Comparison of ENCODE assay signal across 8 cellular contexts in the genomic region with DNA sequence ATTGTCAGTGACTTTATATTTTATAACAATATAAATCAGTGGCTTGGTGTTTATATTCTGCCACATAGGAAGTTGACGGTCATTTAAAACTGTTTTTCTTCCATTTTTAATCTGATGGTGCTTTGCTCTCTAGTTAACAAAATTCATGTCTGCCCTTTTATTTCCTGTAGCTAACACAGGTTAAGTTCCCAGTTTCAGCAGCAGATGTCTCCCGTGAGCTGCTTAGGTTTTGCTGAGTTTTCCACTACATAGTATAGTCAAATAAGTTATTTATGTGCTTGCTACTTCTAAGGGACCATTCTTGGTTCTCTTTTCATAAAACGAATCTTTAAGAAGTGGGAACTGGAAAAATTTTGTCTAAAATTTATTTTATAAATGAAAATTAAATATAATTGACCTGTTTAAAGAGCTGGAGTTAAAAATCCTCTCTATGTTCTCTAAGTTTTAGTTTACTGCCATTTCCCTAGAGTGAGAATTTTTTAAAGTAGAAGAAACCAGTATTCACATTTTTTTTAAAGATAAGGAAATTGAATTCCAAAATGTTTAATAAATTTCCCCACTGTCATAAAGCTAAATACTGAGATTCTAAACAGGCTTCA. TPM values are rescaled to one million over a fixed set of nuclear protein-coding genes. Genes with fewer than 3 reads are reported as not detected.
DNase-seq lines count a peak whose midpoint lies in the region; ATAC-seq, FAIRE-seq and TF ChIP-seq lines count a peak whose summit lies in the region.

No MANE protein-coding gene starts in this region.

- no peaks in the 10 kb centered on the region for H3K4me1 ChIP-seq in H1 (replicated peaks in 1 of 4; ENCODE audit: control insufficient read depth in 3 of 4, insufficient read depth in 4 of 4, low read length in 3 of 4)

- DNase-seq in NCI-H2081 (lab: John Stamatoyannopoulos, UW) (peak; percentile 30 to 66), NCI-H2081 treated with DMSO at 0.1 percent for 48 hours (lab: John Stamatoyannopoulos, UW) (no peak), NCI-H2227 treated with DMSO at 0.1 percent for 48 hours (lab: John Stamatoyannopoulos, UW) (peak; percentile 55), H1 (ENCODE audit: low read depth in 1 of 2, low spot score in 2 of 2) (peak in 1 of 2 experiments; percentile 64), middle frontal gyrus (ENCODE audit: extremely low spot score, low spot score) (peak; percentile 58)
- peak; percentile 53 to 60 for DNase-seq in activated CD4-positive, alpha-beta T cell treated with anti-CD3 and anti-CD28 coated beads, Interleukin-2, amount 50 U/mL, for 4 hours

- no peak overlapping the region for H2BK120ac ChIP-seq in H1 (replicated peaks; ENCODE audit: low read depth, low read length)

- H2BK15ac ChIP-seq in H1 (ENCODE audit: low read length) = no peak overlapping the region

- no peaks in the 10 kb centered on the region for H3K23me2 ChIP-seq in H1 (ENCODE audit: low read depth, low read length)

- no peak overlapping the region for H3K4me3 ChIP-seq in H1 (ENCODE audit: extremely low read depth in 1 of 4, insufficient read depth in 2 of 4, low read depth in 3 of 4, low read length in 4 of 4)

- H4K8ac ChIP-seq in H1 (ENCODE audit: extremely low read depth, insufficient read depth, low read length) = no peak overlapping the region

- POLR2A ChIA-PET in H1 (lab: Charles Lee; ENCODE audit: partially characterized antibody) = interaction anchor here (0.8 to 2.0 kb wide), 4 partner anchors 8 to 360 kb away, joined by 3 to 8 read pairs (median 5); a partner anchor contains a TSS

- H3K79me1 ChIP-seq in H1 (ENCODE audit: low read depth, low read length) = no peaks in the 10 kb centered on the region; the same call in 1 of the 2 replicates

- H2BK12ac ChIP-seq in H1 (ENCODE audit: low read depth, low read length) = no peak overlapping the region

- H2AFZ ChIP-seq in H1 (ENCODE audit: low read length) = no peak overlapping the region

- no peak overlapping the region for H3K18ac ChIP-seq in H1 (ENCODE audit: extremely low read depth, low read length)

- no peak overlapping the region for H4K91ac ChIP-seq in H1 (replicated peaks; ENCODE audit: insufficient read length, low read length)

- H3K27me3 Mint-ChIP-seq in stimulated activated memory B cell treated with anti-CD40 and anti-IgM and Interleukin-4, amounts not matched to agents 10 μg/mL and 1 μg/mL and 100 μg/mL, for 72 hours = no peaks in the 10 kb centered on the region

- no peak overlapping the region for H2BK5ac ChIP-seq in H1 (ENCODE audit: low read depth, low read length)

- TF ChIP-seq RAD21 in H1 (IDR thresholded peaks at IDR 0.05 in 1 of 2, conservative IDR thresholded peaks at IDR 0.05 in 1 of 2; ENCODE audit: low read depth in 2 of 2, low read length in 2 of 2) = peak; percentile 80 to 83

- no peaks in the 10 kb centered on the region for H4K20me1 ChIP-seq in H1 (replicated peaks in 1 of 2; ENCODE audit: control insufficient read depth in 1 of 2, insufficient read depth in 2 of 2, low read length in 2 of 2)

- no peak for TF ChIP-seq EP300 in H1 (IDR thresholded peaks at IDR 0.05; ENCODE audit: borderline replicate concordance in 1 of 2, low read depth in 2 of 2, low read length in 2 of 2)

- ATAC-seq in HG02678 (IDR thresholded peaks at IDR 0.05; ENCODE audit: unreplicated experiment) = peak; percentile 64
- peak; percentile 76 for ATAC-seq in stimulated activated memory B cell treated with anti-CD40 and anti-IgM and Interleukin-4, amounts not matched to agents 10 μg/mL and 1 μg/mL and 100 μg/mL, for 72 hours

- peak; percentile 72 for FAIRE-seq in H1 (lab: Jason Lieb, UNC)

- no peak overlapping the region for H3K9ac ChIP-seq in H1 (replicated peaks in 1 of 4; ENCODE audit: extremely low read depth in 1 of 4, low read depth in 3 of 4, low read length in 3 of 4)

- H3K27ac Mint-ChIP-seq in stimulated activated memory B cell treated with anti-CD40 and anti-IgM and Interleukin-4, amounts not matched to agents 10 μg/mL and 1 μg/mL and 100 μg/mL, for 72 hours = no peak overlapping the region

- H3K27ac ChIP-seq in H1 (ENCODE audit: low read depth, low read length) = no peak overlapping the region

- H3K36me3 ChIP-seq in H1 (ENCODE audit: control insufficient read depth in 2 of 4, insufficient read depth in 4 of 4, low read length in 3 of 4) = peaks cover 2 to 32% (median 16%) of the 10 kb centered on the region in 4 experiments; a peak in 7 of 8 replicates

- H3K36me3 Mint-ChIP-seq in stimulated activated memory B cell treated with anti-CD40 and anti-IgM and Interleukin-4, amounts not matched to agents 10 μg/mL and 1 μg/mL and 100 μg/mL, for 72 hours = peaks cover 46% of the 10 kb centered on the region

- H3K4me1 Mint-ChIP-seq in stimulated activated memory B cell treated with anti-CD40 and anti-IgM and Interleukin-4, amounts not matched to agents 10 μg/mL and 1 μg/mL and 100 μg/mL, for 72 hours = no peaks in the 10 kb centered on the region

- H3K79me2 ChIP-seq in H1 (ENCODE audit: control insufficient read depth in 1 of 2, insufficient read depth in 2 of 2, low read length in 2 of 2) = peaks cover 0 to 3% of the 10 kb centered on the region in 2 experiments; a peak in 1 of 4 replicates

- H3K27me3 ChIP-seq in H1 (replicated peaks in 1 of 4; ENCODE audit: control insufficient read depth in 3 of 4, extremely low read depth in 1 of 4, insufficient read depth in 3 of 4, low read length in 3 of 4) = no peaks in the 10 kb centered on the region

- WGBS in H1 (ENCODE audit: extremely low coverage in 1 of 2, insufficient coverage in 1 of 2, insufficient read length in 1 of 2, insufficient replicate concordance in 2 of 2, low coverage in 1 of 2, low lambda C conversion rate in 2 of 2, missing lambda C conversion rate in 1 of 2), 2 experiments = 51% methylated on average over 3 of the region's 3 CpGs; no CpG with 5 or more reads in 1 of the 2 experiments

- peak in 2 of 3 experiments; percentile 67 to 70; a peak in 3 of 4 replicates for TF ChIP-seq CTCF in H1 (IDR thresholded peaks at IDR 0.05; ENCODE audit: control extremely low read depth in 1 of 3, insufficient read depth in 1 of 3, low read depth in 1 of 3, low read length in 3 of 3)

- peaks cover 5% of the 10 kb centered on the region for H3K9me3 Mint-ChIP-seq in stimulated activated memory B cell treated with anti-CD40 and anti-IgM and Interleukin-4, amounts not matched to agents 10 μg/mL and 1 μg/mL and 100 μg/mL, for 72 hours

- H3K23ac ChIP-seq in H1 (ENCODE audit: insufficient read length) = no peak overlapping the region

- no peak overlapping the region for H3K4me3 Mint-ChIP-seq in stimulated activated memory B cell treated with anti-CD40 and anti-IgM and Interleukin-4, amounts not matched to agents 10 μg/mL and 1 μg/mL and 100 μg/mL, for 72 hours

- H3K4me2 ChIP-seq in H1 (ENCODE audit: insufficient read depth in 1 of 2, low read depth in 2 of 2, low read length in 2 of 2) = no peak overlapping the region

- no peak overlapping the region for H2AK5ac ChIP-seq in H1 (ENCODE audit: low read depth, low read length)

- no peak overlapping the region for H3K14ac ChIP-seq in H1 (ENCODE audit: insufficient read length)

- no peak overlapping the region for H4K5ac ChIP-seq in H1 (ENCODE audit: insufficient read length, low read depth, low read length)

- no peak overlapping the region for H3K56ac ChIP-seq in H1 (replicated peaks; ENCODE audit: insufficient read length, low read depth, low read length)

- no peak overlapping the region for H2BK20ac ChIP-seq in H1 (ENCODE audit: low read length)

- H3K4ac ChIP-seq in H1 (replicated peaks; ENCODE audit: insufficient read length, low read depth, low read length) = no peak overlapping the region

- TF ChIP-seq POLR2A in H1 (IDR thresholded peaks at IDR 0.05; ENCODE audit: control extremely low read depth in 1 of 2, low read depth in 2 of 2, low read length in 2 of 2) = no peak

- CTCF ChIA-PET in H1 (lab: Charles Lee; ENCODE audit: partially characterized antibody) = interaction anchor here (0.7 to 2.9 kb wide), 31 partner anchors 9 to 354 kb away, joined by 3 to 17 read pairs (median 3); a partner anchor contains a TSS

- peaks cover 16 to 18% of the 10 kb centered on the region in 2 experiments for H3K9me3 ChIP-seq in H1 (ENCODE audit: insufficient read depth in 2 of 2, low read depth in 1 of 2, low read length in 1 of 2)

TF ChIP-seq in H1, 55 proteins besides CTCF, POLR2A, EP300 and RAD21 (continues in another document):
- TF ChIP-seq EZH2 (IDR thresholded peaks at IDR 0.05; ENCODE audit: low read depth, low read length, severe bottlenecking) (no peak), HDAC2 (IDR thresholded peaks at IDR 0.05; ENCODE audit: borderline replicate concordance in 1 of 2, low read depth in 2 of 2, low read length in 2 of 2) (no peak), NRF1 (IDR thresholded peaks at IDR 0.05; ENCODE audit: low read depth, low read length) (no peak), JUND (IDR thresholded peaks at IDR 0.05; ENCODE audit: low read length) (no peak), BACH1 (IDR thresholded peaks at IDR 0.05; ENCODE audit: low read length) (no peak), CEBPB (IDR thresholded peaks at IDR 0.05; ENCODE audit: low read depth, low read length) (no peak), NANOG (IDR thresholded peaks at IDR 0.05; ENCODE audit: insufficient read depth, low read depth, low read length, poor library complexity, severe bottlenecking) (no peak), SIX5 (IDR thresholded peaks at IDR 0.05; ENCODE audit: low read depth, low read length) (no peak), CBX8 (IDR thresholded peaks at IDR 0.05; ENCODE audit: borderline replicate concordance, low read depth, low read length) (no peak)

RNA-seq across cellular contexts. Expression of a gene that starts 20.6 kb away (rescaled TPM):
- total RNA-seq in H1 (2021; fragmentation: NEBNext Ultra II Directional; extraction: Animal tissue kit (Norgen Biotek cat#: 25700)) = not detected in 2 replicates
- not detected in 2 replicates for polyA plus RNA-seq in H1 (2011; rRNA removed)
- not detected for polyA plus RNA-seq in H1 (2011; cell fraction: cytosol; rRNA removed)
- not detected for polyA plus RNA-seq in H1 (2011; cell fraction: nucleus; rRNA removed)
- not detected in 4 replicates for polyA plus RNA-seq in H1 (2012, experiment 1 of 2)
- polyA plus RNA-seq in H1 (2012, experiment 2 of 2) = not detected
- not detected for polyA plus RNA-seq in H1 (2013, experiment 1 of 2)
- not detected for polyA plus RNA-seq in H1 (2013, experiment 2 of 2)
- not detected in 2 replicates for polyA minus RNA-seq in H1 (2011; rRNA and poly(A)+ RNA removed)
- polyA minus RNA-seq in H1 (2011; cell fraction: cytosol; rRNA and poly(A)+ RNA removed) = not detected
- polyA minus RNA-seq in H1 (2011; cell fraction: nucleus; rRNA and poly(A)+ RNA removed) = not detected

RNA-seq across cellular contexts. Expression of a gene that starts 47.5 kb away (rescaled TPM):
- 170 and 179 TPM in 2 replicates for total RNA-seq in H1 (2021; fragmentation: NEBNext Ultra II Directional; extraction: Animal tissue kit (Norgen Biotek cat#: 25700))
- polyA plus RNA-seq in H1 (2011; rRNA removed) = 155 and 272 TPM in 2 replicates
- 163 TPM for polyA plus RNA-seq in H1 (2011; cell fraction: cytosol; rRNA removed)
- polyA plus RNA-seq in H1 (2011; cell fraction: nucleus; rRNA removed) = 137 TPM
- polyA plus RNA-seq in H1 (2012, experiment 1 of 2) = 141 to 202 TPM (median 158 TPM) in 4 replicates
- polyA plus RNA-seq in H1 (2012, experiment 2 of 2) = 10.1 TPM
- polyA plus RNA-seq in H1 (2013, experiment 1 of 2) = 150 TPM
- 147 TPM for polyA plus RNA-seq in H1 (2013, experiment 2 of 2)
- 561 and 633 TPM in 2 replicates for polyA minus RNA-seq in H1 (2011; rRNA and poly(A)+ RNA removed)
- 110 TPM for polyA minus RNA-seq in H1 (2011; cell fraction: cytosol; rRNA and poly(A)+ RNA removed)
- polyA minus RNA-seq in H1 (2011; cell fraction: nucleus; rRNA and poly(A)+ RNA removed) = 140 TPM
